1 cellular context compared by ENCODE assay signal in genomic region chr20:25055711-25056492, GRCh38.
TF ChIP-seq lines count a peak whose summit lies in the region.

No MANE protein-coding gene starts in this region.

TF ChIP-seq in GM23338, 12 proteins besides CTCF, POLR2A, EP300 and RAD21 (continued from another document):
- TF ChIP-seq ZNF462 (CRISPR knock-in tag; IDR thresholded peaks at IDR 0.05): no peak
- no peak for TF ChIP-seq ETS1 (IDR thresholded peaks at IDR 0.05)
- no peak for TF ChIP-seq EZH2phosphoT487 (IDR thresholded peaks at IDR 0.05; ENCODE audit: unreplicated experiment)
- no peak for TF ChIP-seq POLR2AphosphoS5 (IDR thresholded peaks at IDR 0.05; ENCODE audit: low read depth)
- TF ChIP-seq NANOG (IDR thresholded peaks at IDR 0.05; ENCODE audit: borderline replicate concordance): no peak
- TF ChIP-seq STAT1 (IDR thresholded peaks at IDR 0.05; ENCODE audit: unreplicated experiment): no peak
- TF ChIP-seq CREB1 (CRISPR knock-in tag; IDR thresholded peaks at IDR 0.05; ENCODE audit: low read depth): no peak
